In the genomic region with DNA sequence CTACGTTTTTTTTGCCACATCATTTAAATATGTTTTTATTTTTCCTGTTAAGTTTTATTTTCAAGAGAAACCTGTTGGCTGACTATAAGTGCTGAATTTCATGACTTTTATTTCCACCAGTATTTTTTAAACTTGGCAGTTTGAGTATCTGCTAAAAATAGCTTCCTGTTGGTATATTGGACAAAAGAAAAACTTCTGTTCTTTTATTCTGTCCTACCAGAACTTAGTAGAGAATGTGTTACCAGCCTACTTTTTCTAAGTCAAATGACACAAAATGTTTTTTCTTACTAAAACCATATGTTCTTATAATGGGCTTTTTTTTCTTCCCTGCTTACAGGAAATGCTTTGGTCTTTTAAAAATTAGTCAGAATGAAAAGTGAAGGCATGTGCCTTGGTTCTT, we compare ENCODE assay signal across 20 cellular contexts. TPM values are rescaled to one million over a fixed set of nuclear protein-coding genes. Genes with fewer than 3 reads are reported as not detected.
DNase-seq lines count a peak whose midpoint lies in the region; ATAC-seq, FAIRE-seq and TF ChIP-seq lines count a peak whose summit lies in the region.
"Had no signal": no experiment of that assay in that cellular context is flagged by ENCODE, and none has a peak within 500 bp of the region (broad histone marks: within the 10 kb centered on the region; RNA-seq: fewer than 3 reads in every experiment).

No MANE protein-coding gene starts in this region.

- H3F3A ChIP-seq in Loucy (ENCODE audit: low read depth), result no peaks in the 10 kb centered on the region

- no peaks in the 10 kb centered on the region for H3K27me3 ChIP-seq in Loucy (ENCODE audit: insufficient read depth, low read length, poor library complexity, severe bottlenecking)
- no peaks in the 10 kb centered on the region for H3K27me3 ChIP-seq in rectal smooth muscle tissue (ENCODE audit: control insufficient read depth, insufficient read depth, low read length)

- DNase-seq in activated CD4-positive, alpha-beta T cell treated with anti-CD3 and anti-CD28 coated beads for 36 hours, result no peak
- no peak for DNase-seq in activated CD4-positive, alpha-beta T cell treated with anti-CD3 and anti-CD28 coated beads for 4 hours
- no peak for DNase-seq in stimulated activated CD4-positive, alpha-beta T cell treated with anti-CD3 and anti-CD28 coated beads, Interleukin-4, amount 100 ng/mL, for 1 hour
- DNase-seq in NCI-H510A (lab: John Stamatoyannopoulos, UW) (no peak), activated gamma-delta T cell (lab: John Stamatoyannopoulos, UW) (no peak)
- DNase-seq: activated effector memory CD4-positive, alpha-beta T cell treated with Interleukin-2 at 50 U/mL for 16 hours; IMR-90; NCI-H1417; nucleus accumbens; small intestine; substantia nigra; T-cell had no signal

- POLR2A ChIA-PET in activated CD4-positive, alpha-beta T cell treated with anti-CD3 and anti-CD28 coated beads for 36 hours (lab: Charles Lee), result no interaction called here

- FAIRE-seq in endometrium (lab: Jason Lieb, UNC), result peak; percentile 81
- FAIRE-seq: bronchial epithelial cell, D721Med, small intestine had no signal

- peaks cover 59% of the 10 kb centered on the region for H3K36me3 Mint-ChIP-seq in activated CD4-positive, alpha-beta T cell treated with anti-CD3 and anti-CD28 coated beads for 36 hours (ENCODE audit: low read depth)

- peak overlapping the region; percentile 92 for H3K4me2 ChIP-seq in Loucy (ENCODE audit: low read depth, low read length, poor library complexity, severe bottlenecking)

- H3K9ac ChIP-seq in Loucy (ENCODE audit: low read depth, low read length, poor library complexity, severe bottlenecking) (peak overlapping the region; percentile 94), rectal smooth muscle tissue (ENCODE audit: low read length) (no peak overlapping the region)

- H3K4me1 Mint-ChIP-seq in activated CD4-positive, alpha-beta T cell treated with anti-CD3 and anti-CD28 coated beads for 36 hours, result peaks cover 61% of the 10 kb centered on the region

- CTCF ChIA-PET in activated CD4-positive, alpha-beta T cell treated with anti-CD3 and anti-CD28 coated beads for 36 hours (lab: Charles Lee), result interaction anchor here (0.6 to 2.9 kb wide), 3 partner anchors 15 to 102 kb away, joined by 3 to 10 read pairs (median 4); no protein-coding TSS in a partner anchor

- peaks cover 99% of the 10 kb centered on the region for H3K79me2 ChIP-seq in Loucy (ENCODE audit: insufficient read depth, low read length)

- no peaks in the 10 kb centered on the region for H3K9me3 ChIP-seq in Loucy (ENCODE audit: insufficient read depth, low read depth, low read length)

- TF ChIP-seq CTCF in Loucy (conservative IDR thresholded peaks at IDR 0.05; ENCODE audit: low read length), result no peak

- H3K27ac Mint-ChIP-seq in activated CD4-positive, alpha-beta T cell treated with anti-CD3 and anti-CD28 coated beads for 36 hours, result peak overlapping the region; percentile 55
- H3K27ac Mint-ChIP-seq: T-cell had no signal

- H3K27me3 Mint-ChIP-seq in activated CD4-positive, alpha-beta T cell treated with anti-CD3 and anti-CD28 coated beads for 36 hours, result no peaks in the 10 kb centered on the region
- H3K27me3 Mint-ChIP-seq: T-cell had no signal

- peak overlapping the region; percentile 8 for H3K27ac ChIP-seq in rectal smooth muscle tissue (ENCODE audit: low read depth, low read length)
- H3K27ac ChIP-seq: 22Rv1 had no signal

- H3K4me3 ChIP-seq in Loucy (ENCODE audit: low read length, poor library complexity, severe bottlenecking), result peak overlapping the region; percentile 87
- no peak overlapping the region for H3K4me3 ChIP-seq in rectal smooth muscle tissue (ENCODE audit: low read length)
- H3K4me3 ChIP-seq: lung had no signal

- H3K9me3 Mint-ChIP-seq in activated CD4-positive, alpha-beta T cell treated with anti-CD3 and anti-CD28 coated beads for 36 hours (ENCODE audit: low read depth), result no peaks in the 10 kb centered on the region
- H3K9me3 Mint-ChIP-seq: T-cell had no signal

- ATAC-seq in activated CD4-positive, alpha-beta T cell treated with anti-CD3 and anti-CD28 coated beads for 36 hours, result no peak
- ATAC-seq: Panc1, T-cell had no signal

- H2AFZ ChIP-seq in Loucy (ENCODE audit: low read length), result no peak overlapping the region

- H3K4me1 ChIP-seq in Loucy (ENCODE audit: insufficient read depth, low read length, poor library complexity, severe bottlenecking), result peaks cover 59% of the 10 kb centered on the region
- H3K4me1 ChIP-seq in rectal smooth muscle tissue (ENCODE audit: control insufficient read depth, insufficient read depth, low read length), result peaks cover 7% of the 10 kb centered on the region

- no peaks in the 10 kb centered on the region for H3K9me2 ChIP-seq in Loucy (replicated peaks; ENCODE audit: low read depth, low read length)

- intact Hi-C loops in activated CD4-positive, alpha-beta T cell treated with anti-CD3 and anti-CD28 coated beads for 36 hours (cut with DNase I, micrococcal nuclease), result no loop called here

- no peak overlapping the region for H3K4me3 Mint-ChIP-seq in activated CD4-positive, alpha-beta T cell treated with anti-CD3 and anti-CD28 coated beads for 36 hours

- peaks cover 43% of the 10 kb centered on the region for H3K36me3 ChIP-seq in Loucy (ENCODE audit: insufficient read depth, low read length)
- peaks cover 3% of the 10 kb centered on the region for H3K36me3 ChIP-seq in rectal smooth muscle tissue (ENCODE audit: control insufficient read depth, insufficient read depth, low read length)

- H4K20me1 ChIP-seq in Loucy (ENCODE audit: insufficient read depth, low read length, poor library complexity, severe bottlenecking), result peaks cover 75% of the 10 kb centered on the region

RNA-seq across cellular contexts. Expression of a gene that starts 7.6 kb away (rescaled TPM):
- total RNA-seq in activated CD4-positive, alpha-beta T cell treated with anti-CD3 and anti-CD28 coated beads for 36 hours, result 10 to 100 TPM; 84.8 to 95.3 TPM
